21 cellular contexts compared by ENCODE assay signal in the genomic region with DNA sequence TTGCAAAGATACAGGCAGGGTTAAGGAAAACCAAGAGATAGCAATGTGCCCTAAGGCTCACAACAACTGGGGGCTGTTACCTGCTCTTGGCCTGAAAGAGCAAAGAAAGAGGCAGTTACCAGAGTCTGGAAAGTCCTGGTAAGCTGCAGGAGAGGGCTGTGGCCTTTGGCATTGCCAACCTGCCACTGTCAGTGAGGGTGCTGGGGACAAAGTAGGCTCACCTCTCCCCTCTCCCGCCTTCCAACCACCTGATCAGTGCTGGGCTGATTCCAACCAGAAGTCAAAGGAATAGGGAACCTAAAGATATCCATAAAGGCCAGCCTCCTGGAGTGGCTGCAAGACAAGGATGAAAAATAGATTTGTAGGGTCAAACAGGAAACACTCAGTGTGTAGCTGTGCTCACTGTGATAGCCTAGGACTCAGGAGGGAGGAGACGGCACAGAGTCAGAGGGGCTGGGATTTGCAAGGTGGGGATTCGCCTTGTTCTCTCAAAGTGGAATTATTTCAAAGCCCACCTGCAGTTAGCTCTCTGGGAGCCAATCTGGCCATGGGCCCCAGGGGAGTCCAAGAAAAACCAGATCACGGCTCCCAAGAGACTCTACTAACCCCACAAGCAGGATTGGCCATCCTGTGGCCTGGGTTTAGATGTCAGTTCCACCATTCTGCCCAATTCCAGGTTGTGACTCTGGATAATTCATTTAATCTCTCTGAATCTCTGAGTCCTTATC.
"Had no signal": no experiment of that assay in that cellular context is flagged by ENCODE, and none has a peak within 500 bp of the region (broad histone marks: within the 10 kb centered on the region; RNA-seq: fewer than 3 reads in every experiment).

No MANE protein-coding gene starts in this region.

- DNase-seq: activated B cell treated with CpG ODN at 0.5 μM for 24 hours; activated CD4-positive, alpha-beta T cell treated with anti-CD3 and anti-CD28 coated beads for 36 hours; activated CD4-positive, alpha-beta T cell treated with anti-CD3 and anti-CD28 coated beads, Interleukin-2, amount 50 U/mL, for 4 hours; activated effector memory CD4-positive, alpha-beta T cell treated with Interleukin-2 at 50 U/mL for 16 hours; activated naive CD4-positive, alpha-beta T cell treated with anti-CD3 and anti-CD28 coated beads for 36 hours; activated naive CD8-positive, alpha-beta T cell treated with anti-CD3 and anti-CD28 coated beads, Interleukin-2, amount 10 ng/mL, durations not matched to agents 7 days and 5 days; activated T-cell treated with anti-CD3 and anti-CD28 coated beads, Interleukin-2, amount 50 U/mL, for 72 hours; amniotic stem cell; head of caudate nucleus; islet precursor cell; left colon; naive thymus-derived CD4-positive, alpha-beta T cell; posterior cingulate gyrus; stimulated activated CD4-positive, alpha-beta T cell treated with anti-CD3 and anti-CD28 coated beads, Interleukin-4, amount 100 ng/mL, for 4 hours; stimulated activated naive CD8-positive, alpha-beta T cell treated with anti-CD3 and anti-CD28 coated beads, Interleukin-15, Interleukin-2, amounts not matched to agents 100 U/mL and 50 U/mL, for 24 hours; T-helper 17 cell; tibial artery had no signal

- H3K36me3 ChIP-seq: esophagus muscularis mucosa, gastroesophageal sphincter, tibial artery had no signal

- H3K27me3 ChIP-seq: esophagus muscularis mucosa, gastroesophageal sphincter, tibial artery had no signal

- H3K27ac ChIP-seq: coronary artery, esophagus muscularis mucosa, gastroesophageal sphincter, tibial artery had no signal

- H3K4me3 ChIP-seq: coronary artery, esophagus muscularis mucosa, gastroesophageal sphincter, lung, tibial artery had no signal

- ATAC-seq: activated CD4-positive, alpha-beta T cell treated with anti-CD3 and anti-CD28 coated beads for 36 hours; activated T-cell treated with anti-CD3 and anti-CD28 coated beads, Interleukin-2, amount 50 U/mL, for 72 hours; gastroesophageal sphincter; left colon; naive thymus-derived CD4-positive, alpha-beta T cell; stimulated activated naive CD8-positive, alpha-beta T cell treated with anti-CD3 and anti-CD28 coated beads, Interleukin-15, Interleukin-2, amounts not matched to agents 100 U/mL and 50 U/mL, for 24 hours; T-helper 17 cell had no signal

- H3K9me3 ChIP-seq: esophagus muscularis mucosa, gastroesophageal sphincter, tibial artery had no signal
